Comparison of ENCODE assay signal across 8 cellular contexts in genomic region chr1:226679303-226679702, GRCh38. TPM values are rescaled to one million over a fixed set of nuclear protein-coding genes. Genes with fewer than 3 reads are reported as not detected.
DNase-seq lines count a peak whose midpoint lies in the region; ATAC-seq and TF ChIP-seq lines count a peak whose summit lies in the region.

No MANE protein-coding gene starts in this region.

- peaks cover 78% of the 10 kb centered on the region; the same call in 1 of the 2 replicates for H3K79me2 ChIP-seq in OCI-LY7 (ENCODE audit: insufficient read depth, low read depth, low read length)

- peaks cover 98% of the 10 kb centered on the region for H3K4me1 ChIP-seq in OCI-LY7 (ENCODE audit: insufficient read depth, low read length, poor library complexity, severe bottlenecking)

- POLR2A ChIA-PET in OCI-LY7 (lab: Charles Lee), result interaction anchor here (0.7 to 10.9 kb wide), 6 partner anchors 11 to 605 kb away, joined by 3 to 125 read pairs (median 8); no protein-coding TSS in a partner anchor

- H3K9me2 ChIP-seq in OCI-LY7 (ENCODE audit: insufficient read depth, low read length), result no peaks in the 10 kb centered on the region

- no peak overlapping the region for H2AFZ ChIP-seq in OCI-LY7 (ENCODE audit: low read length)

- H3K4me1 Mint-ChIP-seq in Calu3 (ENCODE audit: low read depth, unreplicated experiment) (peaks cover 13% of the 10 kb centered on the region), progenitor cell of endocrine pancreas (ENCODE audit: low read depth) (peaks cover 9% of the 10 kb centered on the region)
- peaks cover 90 to 100% of the 10 kb centered on the region in 2 donors for H3K4me1 Mint-ChIP-seq in effector memory CD8-positive, alpha-beta T cell (ENCODE audit: low read depth in 2 of 2)

- no peaks in the 10 kb centered on the region for H3K9me3 ChIP-seq in OCI-LY7 (ENCODE audit: low read length)

- ATAC-seq in effector memory CD8-positive, alpha-beta T cell (replicated peaks), result no peak

- H3K27ac ChIP-seq in OCI-LY7 (ENCODE audit: low read depth, low read length, poor library complexity, severe bottlenecking), result peak overlapping the region; percentile 98

- CTCF ChIA-PET in Calu3 (lab: Charles Lee) (interaction anchor here (1.5 kb wide), 1 partner anchor 53 kb away, joined by 3 read pairs; no protein-coding TSS in a partner anchor), OCI-LY7 (lab: Charles Lee; ENCODE audit: unreplicated experiment) (interaction anchor here (1.8 kb wide), 1 partner anchor 17 kb away, joined by 5 read pairs; no protein-coding TSS in a partner anchor)

- H3K4me2 ChIP-seq in OCI-LY7 (ENCODE audit: low read length), result peak overlapping the region; percentile 98

- TF ChIP-seq CTCF in Calu3 (IDR thresholded peaks at IDR 0.05; ENCODE audit: unreplicated experiment), result no peak
- TF ChIP-seq CTCF in OCI-LY7 (conservative IDR thresholded peaks at IDR 0.05; ENCODE audit: low read length), result no peak
- TF ChIP-seq CTCF in progenitor cell of endocrine pancreas (IDR thresholded peaks at IDR 0.05; ENCODE audit: unreplicated experiment), result no peak

- intact Hi-C loops in Calu3 (cut with micrococcal nuclease; ENCODE audit: unreplicated experiment), result no loop called here
- intact Hi-C loops in OCI-LY7 (cut with micrococcal nuclease; ENCODE audit: unreplicated experiment), result no loop called here
- intact Hi-C loops in posterior vena cava (cut with DNase I), result no loop called here

- H3K36me3 Mint-ChIP-seq in Calu3 (ENCODE audit: insufficient read depth, unreplicated experiment) (peaks cover 10% of the 10 kb centered on the region), progenitor cell of endocrine pancreas (ENCODE audit: insufficient read depth) (peaks cover 1% of the 10 kb centered on the region)
- peaks cover 68% of the 10 kb centered on the region for H3K36me3 Mint-ChIP-seq in effector memory CD8-positive, alpha-beta T cell (ENCODE audit: insufficient read depth)

- H3K4me3 Mint-ChIP-seq in Calu3 (ENCODE audit: low read depth, unreplicated experiment) (peak overlapping the region; percentile 74), progenitor cell of endocrine pancreas (ENCODE audit: low read depth) (peak overlapping the region; percentile 72)
- H3K4me3 Mint-ChIP-seq in effector memory CD8-positive, alpha-beta T cell, result peak overlapping the region; percentile 84 to 86

- H3K4me3 ChIP-seq in OCI-LY7 (ENCODE audit: low read depth, low read length, poor library complexity, severe bottlenecking), result peak overlapping the region; percentile 47

- no peaks in the 10 kb centered on the region for H3K27me3 Mint-ChIP-seq in Calu3 (ENCODE audit: unreplicated experiment)
- no peaks in the 10 kb centered on the region for H3K27me3 Mint-ChIP-seq in effector memory CD8-positive, alpha-beta T cell
- peaks cover 15% of the 10 kb centered on the region for H3K27me3 Mint-ChIP-seq in progenitor cell of endocrine pancreas

- DNase-seq in Calu3, result no peak
- DNase-seq in OCI-LY7 (ENCODE audit: low spot score), result no peak
- DNase-seq in effector memory CD8-positive, alpha-beta T cell, result no peak
- DNase-seq in progenitor cell of endocrine pancreas (ENCODE audit: low spot score, unreplicated experiment), result no peak
- no peak for DNase-seq in SIG-M5 (lab: John Stamatoyannopoulos, UW)
- DNase-seq in posterior vena cava (ENCODE audit: low spot score), result no peak
- DNase-seq in NCI-H2196 treated with DMSO at 0.1 percent for 48 hours (lab: John Stamatoyannopoulos, UW; ENCODE audit: unreplicated experiment), result no peak
- no peak for DNase-seq in nucleus accumbens (lab: John Stamatoyannopoulos, UW)

- peaks cover 6% of the 10 kb centered on the region; the same call in 1 of the 2 replicates for H3K36me3 ChIP-seq in OCI-LY7 (ENCODE audit: insufficient read depth, low read length)

- BruUV-seq in Calu3 (replicated peaks; lab: Mats Ljungman, UMichigan) (no TSS peak), OCI-LY7 (replicated peaks; lab: Mats Ljungman, UMichigan) (no TSS peak)

- no peaks in the 10 kb centered on the region for H3K9me3 Mint-ChIP-seq in Calu3 (ENCODE audit: low read depth, unreplicated experiment)
- H3K9me3 Mint-ChIP-seq in effector memory CD8-positive, alpha-beta T cell, result no peaks in the 10 kb centered on the region
- no peaks in the 10 kb centered on the region for H3K9me3 Mint-ChIP-seq in progenitor cell of endocrine pancreas (ENCODE audit: low read depth)

- H3K27ac Mint-ChIP-seq in Calu3 (ENCODE audit: unreplicated experiment), result peak overlapping the region; percentile 89
- peak overlapping the region; percentile 99 for H3K27ac Mint-ChIP-seq in effector memory CD8-positive, alpha-beta T cell
- no peak overlapping the region for H3K27ac Mint-ChIP-seq in progenitor cell of endocrine pancreas

- no peaks in the 10 kb centered on the region for H4K20me1 ChIP-seq in OCI-LY7 (ENCODE audit: insufficient read depth, low read length)

RNA-seq across cellular contexts. Expression of gene ITPKB, which starts 59.8 kb away (rescaled TPM):
- total RNA-seq in Calu3 (2022) (9.8 and 11.8 TPM in 2 replicates), OCI-LY7 (2022) (33.3 and 33.4 TPM in 2 replicates), progenitor cell of endocrine pancreas (9.3 and 9.8 TPM in 2 replicates), posterior vena cava (10 to 100 TPM; 22.4 to 24.4 TPM)
- 17.8 and 20.5 TPM in 2 replicates for total RNA-seq in OCI-LY7 (2014; rRNA removed; shearing (Covaris generic))
